8 cellular contexts compared by ENCODE assay signal in genomic region chr16:48054881-48055601, GRCh38.
DNase-seq lines count a peak whose midpoint lies in the region; ATAC-seq, FAIRE-seq and TF ChIP-seq lines count a peak whose summit lies in the region.

No MANE protein-coding gene starts in this region.

- peak; percentile 62 for ATAC-seq in GM18861 (IDR thresholded peaks at IDR 0.05; ENCODE audit: unreplicated experiment)

- H3K9ac ChIP-seq in BLaER1: no peak overlapping the region

- no peaks in the 10 kb centered on the region for H4K20me1 ChIP-seq in BLaER1

- H3K36me3 ChIP-seq in BLaER1 (no peaks in the 10 kb centered on the region), bronchial epithelial cell (ENCODE audit: control insufficient read depth, insufficient read depth, low read length) (no peaks in the 10 kb centered on the region)

- peak; percentile 22 for DNase-seq in HT-29 (ENCODE audit: low spot score)
- peak; percentile 3 for DNase-seq in OCI-M1 (lab: John Stamatoyannopoulos, UW)
- peak; percentile 48 for DNase-seq in bronchial epithelial cell (ENCODE audit: low read depth)
- DNase-seq in iris pigment epithelial cell (ENCODE audit: low read depth): peak; percentile 74
- peak in 2 of 3 donors; percentile 8 for DNase-seq in stimulated activated CD4-positive, alpha-beta T cell treated with anti-CD3 and anti-CD28 coated beads, Interleukin-12 subunit alpha, Interleukin-12 subunit beta, amount 100 ng/mL, for 48 hours (ENCODE audit: low read depth in 2 of 3, low spot score in 1 of 3)
- no peak for DNase-seq in T1000 (lab: John Stamatoyannopoulos, UW)

- FAIRE-seq in bronchial epithelial cell (lab: Jason Lieb, UNC): no peak

- H3K4me1 ChIP-seq in BLaER1: peaks cover 32% of the 10 kb centered on the region

- H3K4me3 ChIP-seq in BLaER1 (no peak overlapping the region), bronchial epithelial cell (ENCODE audit: low read depth, low read length) (no peak overlapping the region)

- peaks cover 10% of the 10 kb centered on the region; the same call in 1 of the 2 replicates for H3K9me3 ChIP-seq in BLaER1

- peak overlapping the region; percentile 67 for H3K4me2 ChIP-seq in BLaER1

- H3K27me3 ChIP-seq in BLaER1 (no peaks in the 10 kb centered on the region), bronchial epithelial cell (ENCODE audit: control insufficient read depth, insufficient read depth, low read length) (no peaks in the 10 kb centered on the region)

- H3K27ac ChIP-seq in BLaER1: no peak overlapping the region

- TF ChIP-seq CTCF in bronchial epithelial cell (IDR thresholded peaks at IDR 0.05; ENCODE audit: insufficient read depth, low read length, severe bottlenecking): peak; percentile 93
